ENCODE assay signal across 28 cellular contexts in the genomic region with DNA sequence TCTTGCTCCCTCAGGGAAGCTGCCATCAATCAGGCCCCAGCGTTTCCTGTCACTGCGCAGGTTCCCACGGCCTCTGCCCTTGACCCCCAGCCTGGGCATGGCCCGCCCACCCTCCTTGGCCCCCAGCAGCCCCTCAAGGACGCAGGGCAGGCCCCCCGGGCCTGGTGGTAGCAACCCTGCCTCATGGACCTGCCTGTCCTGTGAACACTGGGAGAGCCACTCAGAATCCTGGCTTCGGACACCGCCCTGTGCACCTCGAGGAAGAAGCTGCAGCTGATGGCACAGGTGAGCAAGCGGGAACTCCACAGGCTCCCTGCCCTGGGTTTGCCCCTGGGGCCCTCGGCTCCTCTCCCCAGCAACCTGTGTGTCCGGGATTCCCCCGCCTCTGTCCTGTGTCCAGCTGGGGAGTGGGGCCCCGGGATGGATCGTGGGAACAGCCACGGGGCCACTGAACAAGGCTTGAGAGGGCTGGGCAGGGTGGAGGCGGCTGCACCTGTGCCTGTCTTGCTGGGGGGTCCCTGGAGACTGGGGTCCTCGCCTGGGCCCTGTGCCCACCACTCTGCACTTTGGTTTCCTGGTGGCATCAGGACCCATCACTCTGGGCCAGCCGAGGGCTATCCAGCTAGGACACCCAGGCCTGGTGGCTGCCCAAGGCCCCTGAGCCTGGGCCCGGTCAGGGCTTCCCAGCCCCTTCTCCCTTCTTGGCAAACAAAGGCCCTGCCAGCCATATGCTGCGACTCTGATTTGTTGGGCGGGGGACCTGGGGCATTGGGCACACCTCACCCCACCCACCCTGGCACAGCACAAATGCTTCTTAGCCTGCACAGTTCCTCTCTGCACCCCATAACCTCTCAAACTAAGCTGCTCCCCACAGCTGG. TPM values are rescaled to one million over a fixed set of nuclear protein-coding genes. Genes with fewer than 3 reads are reported as not detected.
DNase-seq lines count a peak whose midpoint lies in the region; ATAC-seq, FAIRE-seq and TF ChIP-seq lines count a peak whose summit lies in the region.
"Had no signal": no experiment of that assay in that cellular context is flagged by ENCODE, and none has a peak within 500 bp of the region (broad histone marks: within the 10 kb centered on the region; RNA-seq: fewer than 3 reads in every experiment).

No MANE protein-coding gene starts in this region.

- H3K9ac ChIP-seq in kidney (ENCODE audit: low read length in 2 of 2), result no peak overlapping the region

- ATAC-seq in sciatic nerve, result no peak
- ATAC-seq in HG03457 (IDR thresholded peaks at IDR 0.05; ENCODE audit: unreplicated experiment), result no peak
- ATAC-seq: gastrocnemius medialis, left lung had no signal

- H3K36me3 Mint-ChIP-seq in CD14-positive monocyte, result peaks cover 0 to 5% of the 10 kb centered on the region in 2 donors
- H3K36me3 Mint-ChIP-seq: activated naive CD4-positive, alpha-beta T cell treated with anti-CD3 and anti-CD28 coated beads, Interleukin-2, amount 50 U/mL, for 24 hours; CD4-positive, CD25-positive, alpha-beta regulatory T cell; IgD-negative memory B cell; immature natural killer cell; naive B cell had no signal

- DNase-seq in CD14-positive monocyte (ENCODE audit: low spot score), result peak; percentile 44
- DNase-seq in NCI-H2171 treated with DMSO at 0.1 percent for 48 hours (lab: John Stamatoyannopoulos, UW), result peak; percentile 68
- peak; percentile 68 for DNase-seq in kidney
- peak; percentile 55 for DNase-seq in sciatic nerve (ENCODE audit: low spot score)
- DNase-seq in NCI-H82 (lab: John Stamatoyannopoulos, UW), result no peak
- DNase-seq in RKO (ENCODE audit: low spot score), result no peak
- DNase-seq: activated CD4-positive, alpha-beta memory T cell treated with anti-CD3 and anti-CD28 coated beads, Interleukin-2, amount 10 ng/mL, durations not matched to agents 7 days and 5 days; activated CD4-positive, alpha-beta T cell treated with anti-CD3 and anti-CD28 coated beads for 1 hour; CD4-positive, CD25-positive, alpha-beta regulatory T cell; cortex of kidney; gastrocnemius medialis; hypothalamus; immature natural killer cell; naive B cell; NCI-H1092 treated with DMSO at 0.1 percent for 48 hours; NCI-H187 treated with DMSO at 0.1 percent for 48 hours; stimulated activated CD4-positive, alpha-beta T cell treated with anti-CD3 and anti-CD28 coated beads, Interleukin-2, amount 100 ng/mL, for 48 hours had no signal

- H3K27me3 Mint-ChIP-seq in CD14-positive monocyte (ENCODE audit: low read depth in 3 of 3), result peaks cover 26 to 29% (median 28%) of the 10 kb centered on the region in 3 donors
- H3K27me3 Mint-ChIP-seq: activated naive CD4-positive, alpha-beta T cell treated with anti-CD3 and anti-CD28 coated beads, Interleukin-2, amount 50 U/mL, for 24 hours had no signal

- H3K9me3 Mint-ChIP-seq in CD14-positive monocyte, result peaks cover 0 to 5% (median 0%) of the 10 kb centered on the region in 7 donors
- H3K9me3 Mint-ChIP-seq: activated CD4-positive, alpha-beta memory T cell treated with anti-CD3 and anti-CD28 coated beads, Interleukin-2, amount 10 ng/mL, durations not matched to agents 7 days and 5 days; activated naive CD4-positive, alpha-beta T cell treated with anti-CD3 and anti-CD28 coated beads, Interleukin-2, amount 50 U/mL, for 24 hours; activated T-helper 17 cell treated with anti-CD3 and anti-CD28 coated beads, Interleukin-2, amount 50 U/mL, for 72 hours; CD4-positive, CD25-positive, alpha-beta regulatory T cell; IgD-negative memory B cell; immature natural killer cell; naive B cell had no signal

- no peaks in the 10 kb centered on the region for H3K9me3 ChIP-seq in kidney (ENCODE audit: control insufficient read depth in 1 of 2, low read length in 2 of 2)
- H3K9me3 ChIP-seq: gastrocnemius medialis, left lung, upper lobe of left lung had no signal

- no peak overlapping the region for H3K4me3 Mint-ChIP-seq in CD14-positive monocyte
- H3K4me3 Mint-ChIP-seq: activated CD4-positive, alpha-beta memory T cell treated with anti-CD3 and anti-CD28 coated beads, Interleukin-2, amount 10 ng/mL, durations not matched to agents 7 days and 5 days; activated naive CD4-positive, alpha-beta T cell treated with anti-CD3 and anti-CD28 coated beads, Interleukin-2, amount 50 U/mL, for 24 hours; activated T-helper 17 cell treated with anti-CD3 and anti-CD28 coated beads, Interleukin-2, amount 50 U/mL, for 72 hours; IgD-negative memory B cell; naive B cell had no signal

- TF ChIP-seq CTCF in CD14-positive monocyte (IDR thresholded peaks at IDR 0.05) (no peak), kidney (IDR thresholded peaks at IDR 0.05; ENCODE audit: borderline replicate concordance, extremely low read depth, insufficient read depth) (no peak)

- intact Hi-C loops in CD14-positive monocyte (cut with micrococcal nuclease) (loop anchor here in 1 of 2 donors (5.0 kb wide), 1 partner anchor 97 kb away; no protein-coding TSS in a partner anchor), kidney (cut with DNase I) (loop anchor here (5.0 to 10.0 kb wide), 2 partner anchors 84 to 142 kb away; partner anchors contain the start of gene NOTCH1), sciatic nerve (cut with DNase I) (loop anchor here (5.0 kb wide), 1 partner anchor 87 kb away; no protein-coding TSS in a partner anchor)

- H3K4me1 ChIP-seq in kidney (ENCODE audit: control insufficient read depth in 1 of 2, insufficient read depth in 1 of 2, low read depth in 1 of 2, low read length in 2 of 2), result peaks cover 26 to 33% of the 10 kb centered on the region in 2 donors

- peaks cover 12% of the 10 kb centered on the region for H3K4me1 Mint-ChIP-seq in CD14-positive monocyte
- H3K4me1 Mint-ChIP-seq: activated CD4-positive, alpha-beta memory T cell treated with anti-CD3 and anti-CD28 coated beads, Interleukin-2, amount 10 ng/mL, durations not matched to agents 7 days and 5 days; activated naive CD4-positive, alpha-beta T cell treated with anti-CD3 and anti-CD28 coated beads, Interleukin-2, amount 50 U/mL, for 24 hours; activated T-helper 17 cell treated with anti-CD3 and anti-CD28 coated beads, Interleukin-2, amount 50 U/mL, for 72 hours; CD4-positive, CD25-positive, alpha-beta regulatory T cell had no signal

- H3K4me3 ChIP-seq in kidney (ENCODE audit: low read length in 2 of 2), result no peak overlapping the region
- H3K4me3 ChIP-seq: gastrocnemius medialis, left lung, SK-N-MC, upper lobe of left lung had no signal

- FAIRE-seq in kidney (lab: Jason Lieb, UNC), result no peak
- FAIRE-seq: endometrium, GM12892, RCC 7860, TTC549 had no signal

- peak overlapping the region in 1 of 7 donors; percentile 58 for H3K27ac Mint-ChIP-seq in CD14-positive monocyte
- H3K27ac Mint-ChIP-seq: activated CD4-positive, alpha-beta memory T cell treated with anti-CD3 and anti-CD28 coated beads, Interleukin-2, amount 10 ng/mL, durations not matched to agents 7 days and 5 days; activated naive CD4-positive, alpha-beta T cell treated with anti-CD3 and anti-CD28 coated beads, Interleukin-2, amount 50 U/mL, for 24 hours; activated T-helper 17 cell treated with anti-CD3 and anti-CD28 coated beads, Interleukin-2, amount 50 U/mL, for 72 hours; naive B cell had no signal

- H3K27ac ChIP-seq in kidney (ENCODE audit: low read depth in 2 of 2, low read length in 2 of 2), result no peak overlapping the region
- H3K27ac ChIP-seq: gastrocnemius medialis, left lung, SK-N-MC, upper lobe of left lung had no signal

- H3K36me3 ChIP-seq in kidney (ENCODE audit: control insufficient read depth in 1 of 2, insufficient read depth in 2 of 2, low read length in 2 of 2), result no peaks in the 10 kb centered on the region
- H3K36me3 ChIP-seq: gastrocnemius medialis, left lung, upper lobe of left lung had no signal

RNA-seq across cellular contexts. Expression of gene EGFL7, which starts 33.5 kb away (rescaled TPM):
- polyA plus RNA-seq in CD14-positive monocyte (1 to 10 TPM; 2.2 to 2.8 TPM), kidney (ENCODE audit: insufficient read depth, low read depth, low replicate concordance) (137 TPM)
- total RNA-seq in kidney (140 TPM), sciatic nerve (242 TPM)
- polyA plus RNA-seq: CD4-positive, CD25-positive, alpha-beta regulatory T cell; IgD-negative memory B cell had no signal

RNA-seq across cellular contexts. Expression of gene AGPAT2, which starts 58.0 kb away (rescaled TPM):
- polyA plus RNA-seq in CD14-positive monocyte (100 to 1,000 TPM; 116 to 139 TPM), kidney (ENCODE audit: insufficient read depth, low read depth, low replicate concordance) (73.4 TPM)
- total RNA-seq in kidney (83.6 TPM), sciatic nerve (33.9 TPM)

Comparison
In these comparisons a context has a peak if more than half of its experiments do, and no peak if none do; other contexts are left out.
1. DNase-seq: peak in CD14-positive monocyte (single experiment), NCI-H2171 treated with DMSO at 0.1 percent for 48 hours (single experiment), kidney (single experiment) and sciatic nerve (single experiment); none in NCI-H82 (single experiment) and RKO (single experiment).